Comparison of ENCODE assay signal across 14 cellular contexts in genomic region chr3:119350114-119350513, GRCh38. TPM values are rescaled to one million over a fixed set of nuclear protein-coding genes. Genes with fewer than 3 reads are reported as not detected.
DNase-seq lines count a peak whose midpoint lies in the region; ATAC-seq, FAIRE-seq and TF ChIP-seq lines count a peak whose summit lies in the region.
"Had no signal": no experiment of that assay in that cellular context is flagged by ENCODE, and none has a peak within 500 bp of the region (broad histone marks: within the 10 kb centered on the region; RNA-seq: fewer than 3 reads in every experiment).

No MANE protein-coding gene starts in this region.

- H3K27ac ChIP-seq in trophoblast cell (ENCODE audit: low read depth, low read length) (peak overlapping the region; percentile 63), pancreas (no peak overlapping the region)

- no peaks in the 10 kb centered on the region for H3K36me3 ChIP-seq in trophoblast cell (ENCODE audit: control insufficient read depth in 1 of 2, insufficient read depth in 2 of 2, low read length in 2 of 2)
- no peaks in the 10 kb centered on the region for H3K36me3 ChIP-seq in pancreas
- H3K36me3 ChIP-seq: adrenal gland, BE2C had no signal

- peak overlapping the region; percentile 4 for H4K8ac ChIP-seq in trophoblast cell (ENCODE audit: low read depth, low read length)

- intact Hi-C loops in pancreas (cut with DNase I), result no loop called here

- peak overlapping the region; percentile 71 for H2BK5ac ChIP-seq in trophoblast cell (ENCODE audit: low read depth, low read length, poor library complexity)

- H4K12ac ChIP-seq in trophoblast cell (ENCODE audit: low read depth, low read length), result no peak overlapping the region

- peak overlapping the region; percentile 11 for H3K14ac ChIP-seq in trophoblast cell (ENCODE audit: low read length)

- H3K36me3 Mint-ChIP-seq in brain, result no peaks in the 10 kb centered on the region

- no peak overlapping the region for H3K4ac ChIP-seq in trophoblast cell (ENCODE audit: low read depth, low read length)

- H3K23ac ChIP-seq in trophoblast cell (ENCODE audit: low read length), result no peak overlapping the region

- no peak overlapping the region for H3K4me3 Mint-ChIP-seq in brain
- H3K4me3 Mint-ChIP-seq: T-helper 17 cell had no signal

- H4K91ac ChIP-seq in trophoblast cell (ENCODE audit: low read depth, low read length), result peak overlapping the region; percentile 86

- H3K4me1 Mint-ChIP-seq in brain, result peaks cover 57% of the 10 kb centered on the region

- no CpG with 5 or more reads among the region's 10 CpGs for WGBS in trophoblast cell (ENCODE audit: extremely low coverage, insufficient coverage, insufficient read length)
- 33 to 46% methylated on average over 10 of the region's 10 CpGs for WGBS in pancreas, 2 donors

- peaks cover 5% of the 10 kb centered on the region for H3K27me3 Mint-ChIP-seq in brain
- H3K27me3 Mint-ChIP-seq: T-helper 17 cell had no signal

- peak overlapping the region; percentile 30 for H2AK5ac ChIP-seq in trophoblast cell (ENCODE audit: low read length)

- peak overlapping the region; percentile 76 for H2BK12ac ChIP-seq in trophoblast cell (ENCODE audit: low read length)

- H3K9me3 ChIP-seq in trophoblast cell (ENCODE audit: insufficient read depth, low read depth, low read length), result no peaks in the 10 kb centered on the region
- no peaks in the 10 kb centered on the region for H3K9me3 ChIP-seq in pancreas
- H3K9me3 ChIP-seq: adrenal gland, BE2C had no signal

- H3K9ac ChIP-seq in trophoblast cell (ENCODE audit: low read length), result no peak overlapping the region

- H3K18ac ChIP-seq in trophoblast cell (ENCODE audit: low read length), result no peak overlapping the region

- H3K9me3 Mint-ChIP-seq in brain, result no peaks in the 10 kb centered on the region

- no peak for FAIRE-seq in pancreas (lab: Jason Lieb, UNC)
- FAIRE-seq: small intestine had no signal

- peaks cover 3% of the 10 kb centered on the region for H3K79me2 ChIP-seq in trophoblast cell (ENCODE audit: control insufficient read depth, insufficient read depth, low read length, poor library complexity)

- no peak overlapping the region for H3K4me3 ChIP-seq in trophoblast cell (ENCODE audit: low read depth, low read length)
- H3K4me3 ChIP-seq in pancreas, result no peak overlapping the region
- H3K4me3 ChIP-seq: adrenal gland had no signal

- peaks cover 34% of the 10 kb centered on the region for H3K79me1 ChIP-seq in trophoblast cell (ENCODE audit: low read length)

- H3K4me2 ChIP-seq in trophoblast cell (ENCODE audit: low read length), result no peak overlapping the region

- H3K27me3 ChIP-seq in trophoblast cell (ENCODE audit: insufficient read depth, low read length) (no peaks in the 10 kb centered on the region), pancreas (no peaks in the 10 kb centered on the region)
- H3K27me3 ChIP-seq: BE2C had no signal

- no peak overlapping the region for H2AFZ ChIP-seq in trophoblast cell (ENCODE audit: insufficient read depth, low read length, poor library complexity)

- DNase-seq in ELR (ENCODE audit: low read depth), result peak; percentile 17
- DNase-seq in iPS DF 19.7 (ENCODE audit: low read depth, low spot score), result peak; percentile 80
- DNase-seq in trophoblast cell, result no peak
- DNase-seq in SKM-1 (lab: John Stamatoyannopoulos, UW; ENCODE audit: unreplicated experiment), result no peak
- no peak for DNase-seq in pancreas
- DNase-seq: BE2C; NCI-H1105; small intestine; stimulated activated CD8-positive, alpha-beta memory T cell treated with anti-CD3 and anti-CD28 coated beads, Interleukin-4, amount 100 ng/mL, for 48 hours; T-helper 17 cell had no signal

- TF ChIP-seq CTCF in brain (conservative IDR thresholded peaks at IDR 0.05) (no peak), pancreas (IDR thresholded peaks at IDR 0.05) (no peak)

- H2BK120ac ChIP-seq in trophoblast cell (ENCODE audit: insufficient read depth, low read length, poor library complexity), result peak overlapping the region; percentile 61

- ATAC-seq in GM21528 (IDR thresholded peaks at IDR 0.05; ENCODE audit: low FRiP score, unreplicated experiment) (no peak), GM18511 (IDR thresholded peaks at IDR 0.05; ENCODE audit: unreplicated experiment) (no peak), pancreas (no peak)
- ATAC-seq: T-helper 17 cell had no signal

- peak overlapping the region in 4 of 5 experiments; percentile 17 to 87 (median 41) for H3K27ac Mint-ChIP-seq in brain

- H3K4me1 ChIP-seq in trophoblast cell (ENCODE audit: control insufficient read depth in 1 of 2, insufficient read depth in 2 of 2, low read length in 2 of 2), result peaks cover 18 to 41% of the 10 kb centered on the region in 2 experiments
- no peaks in the 10 kb centered on the region for H3K4me1 ChIP-seq in pancreas

RNA-seq across cellular contexts. Expression of gene ARHGAP31, which starts 55.9 kb away (rescaled TPM):
- 3.9 TPM for polyA plus RNA-seq in brain (ENCODE audit: insufficient read depth, low read depth, low replicate concordance)
- 13.1 and 13.8 TPM in 2 replicates for polyA plus RNA-seq in trophoblast cell (2013)
- 1 to 10 TPM; 2.6 to 8.3 (median 3.5) TPM for total RNA-seq in pancreas
- polyA plus RNA-seq in pancreas, result 1 to 10 TPM; 1.5 TPM

Comparison
In these comparisons a context has a peak if more than half of its experiments do, and no peak if none do; other contexts are left out.
1. DNase-seq: peak in ELR (single experiment) and iPS DF 19.7 (single experiment); none in trophoblast cell (0 of 2), SKM-1 (single experiment) and pancreas (0 of 6).